20 cellular contexts compared by ENCODE assay signal in genomic region chr2:21668078-21668710, GRCh38.
"Had no signal": no experiment of that assay in that cellular context is flagged by ENCODE, and none has a peak within 500 bp of the region (broad histone marks: within the 10 kb centered on the region; RNA-seq: fewer than 3 reads in every experiment).

No MANE protein-coding gene starts in this region.

- H3K27ac ChIP-seq: HL-60, SJCRH30 had no signal

- H3K27me3 ChIP-seq: MG63 had no signal

- H3K4me1 ChIP-seq: SJCRH30 had no signal

- H3K36me3 ChIP-seq: MG63, SJCRH30 had no signal

- DNase-seq: Karpas-422, KBM-7, MG63, NCI-H1092, NCI-H1105 treated with DMSO at 0.1 percent for 48 hours, NCI-H1417 treated with DMSO at 0.1 percent for 48 hours, NCI-H146, NCI-H1694 treated with DMSO at 0.1 percent for 48 hours, NCI-H1930, NCI-H2081, NCI-H2107, NCI-H2227 treated with DMSO at 0.1 percent for 48 hours, NCI-H524 treated with DMSO at 0.1 percent for 48 hours, NCI-H69, NCI-H774, RPMI8226, SHP77 treated with DMSO at 0.1 percent for 48 hours, SJCRH30 had no signal

- ATAC-seq: SK-N-SH treated with all-trans-retinoic acid at 6 μM for 48 hours had no signal

- H3K4me3 ChIP-seq: MG63, SJCRH30 had no signal

- H3K9me3 ChIP-seq: MG63, SJCRH30 had no signal
